Comparison of ENCODE assay signal across 27 cellular contexts in genomic region chr12:131716282-131716681, GRCh38.
"Had no signal": no experiment of that assay in that cellular context is flagged by ENCODE, and none has a peak within 500 bp of the region (broad histone marks: within the 10 kb centered on the region; RNA-seq: fewer than 3 reads in every experiment).

No MANE protein-coding gene starts in this region.

- H3K4me3 Mint-ChIP-seq: natural killer cell; nephron; stimulated activated effector memory CD8-positive, alpha-beta T cell treated with anti-CD3 and anti-CD28 coated beads, Interleukin-12 subunit alpha, Interleukin-12 subunit beta, amount 100 ng/mL, for 72 hours; stimulated activated naive B cell treated with anti-CD40 and anti-IgM and Interleukin-4, amounts not matched to agents 10 μg/mL and 1 μg/mL and 100 μg/mL, for 72 hours; stimulated activated naive CD8-positive, alpha-beta T cell treated with anti-CD3 and anti-CD28 coated beads, Interleukin-15, Interleukin-2, amounts not matched to agents 100 ng/mL and 50 ng/mL, for 24 hours had no signal

- H3K27me3 ChIP-seq: neutrophil, pancreas, right lobe of liver, sigmoid colon, stomach, thyroid gland, tibial nerve, upper lobe of left lung, vagina had no signal

- DNase-seq: natural killer cell; nucleus accumbens; pancreas; psoas muscle; right cardiac atrium; right lobe of liver; sigmoid colon; small intestine; stimulated activated CD4-positive, alpha-beta T cell treated with anti-CD3 and anti-CD28 coated beads, Interleukin-15, amount 100 ng/mL, for 24 hours; stimulated activated CD4-positive, alpha-beta T cell treated with anti-CD3 and anti-CD28 coated beads, Interleukin-2, amount 100 ng/mL, for 24 hours; stimulated activated CD4-positive, alpha-beta T cell treated with anti-CD3 and anti-CD28 coated beads, Interleukin-2, amount 100 ng/mL, for 48 hours; stimulated activated CD4-positive, alpha-beta T cell treated with anti-CD3 and anti-CD28 coated beads, Interleukin-4, amount 100 ng/mL, for 24 hours; stimulated activated naive B cell treated with anti-CD40 and anti-IgM and Interleukin-4, amounts not matched to agents 10 μg/mL and 1 μg/mL and 100 μg/mL, for 72 hours; stimulated activated naive CD4-positive, alpha-beta T cell treated with Interleukin-2 at 50 U/mL for 16 hours; stomach; thyroid gland; trophoblast cell; upper lobe of left lung had no signal

- H3K9me3 Mint-ChIP-seq: natural killer cell; nephron; stimulated activated effector memory CD8-positive, alpha-beta T cell treated with anti-CD3 and anti-CD28 coated beads, Interleukin-12 subunit alpha, Interleukin-12 subunit beta, amount 100 ng/mL, for 72 hours; stimulated activated naive B cell treated with anti-CD40 and anti-IgM and Interleukin-4, amounts not matched to agents 10 μg/mL and 1 μg/mL and 100 μg/mL, for 72 hours; stimulated activated naive CD8-positive, alpha-beta T cell treated with anti-CD3 and anti-CD28 coated beads, Interleukin-15, Interleukin-2, amounts not matched to agents 100 ng/mL and 50 ng/mL, for 24 hours had no signal

- FAIRE-seq: pancreas, small intestine, urothelium cell line had no signal

- H3K27ac Mint-ChIP-seq: natural killer cell; nephron; progenitor cell of endocrine pancreas; stimulated activated effector memory CD8-positive, alpha-beta T cell treated with anti-CD3 and anti-CD28 coated beads, Interleukin-12 subunit alpha, Interleukin-12 subunit beta, amount 100 ng/mL, for 72 hours; stimulated activated naive B cell treated with anti-CD40 and anti-IgM and Interleukin-4, amounts not matched to agents 10 μg/mL and 1 μg/mL and 100 μg/mL, for 72 hours; stimulated activated naive CD8-positive, alpha-beta T cell treated with anti-CD3 and anti-CD28 coated beads, Interleukin-15, Interleukin-2, amounts not matched to agents 100 ng/mL and 50 ng/mL, for 24 hours had no signal

- H3K9me3 ChIP-seq: neutrophil, pancreas, psoas muscle, right lobe of liver, sigmoid colon, stomach, thoracic aorta, thyroid gland, tibial nerve, upper lobe of left lung, vagina had no signal

- ATAC-seq: natural killer cell; pancreas; psoas muscle; right cardiac atrium; right lobe of liver; stimulated activated effector memory CD8-positive, alpha-beta T cell treated with anti-CD3 and anti-CD28 coated beads, Interleukin-12 subunit alpha, Interleukin-12 subunit beta, amount 100 ng/mL, for 72 hours; stimulated activated naive B cell treated with anti-CD40 and anti-IgM and Interleukin-4, amounts not matched to agents 10 μg/mL and 1 μg/mL and 100 μg/mL, for 72 hours had no signal

- H3K27ac ChIP-seq: neutrophil, pancreas, psoas muscle, right lobe of liver, sigmoid colon, stomach, thoracic aorta, thyroid gland, tibial nerve, upper lobe of left lung, vagina had no signal

- H3K27me3 Mint-ChIP-seq: progenitor cell of endocrine pancreas; stimulated activated naive B cell treated with anti-CD40 and anti-IgM and Interleukin-4, amounts not matched to agents 10 μg/mL and 1 μg/mL and 100 μg/mL, for 72 hours; stimulated activated naive CD8-positive, alpha-beta T cell treated with anti-CD3 and anti-CD28 coated beads, Interleukin-15, Interleukin-2, amounts not matched to agents 100 ng/mL and 50 ng/mL, for 24 hours had no signal
